Comparison of ENCODE assay signal across 13 cellular contexts in genomic region chr16:70751593-70751992, GRCh38. TPM values are rescaled to one million over a fixed set of nuclear protein-coding genes. Genes with fewer than 3 reads are reported as not detected.
DNase-seq lines count a peak whose midpoint lies in the region; ATAC-seq and TF ChIP-seq lines count a peak whose summit lies in the region.
"Had no signal": no experiment of that assay in that cellular context is flagged by ENCODE, and none has a peak within 500 bp of the region (broad histone marks: within the 10 kb centered on the region; RNA-seq: fewer than 3 reads in every experiment).

No MANE protein-coding gene starts in this region.

- POLR2A ChIA-PET in activated naive CD8-positive, alpha-beta T cell treated with anti-CD3 and anti-CD28 coated beads, Interleukin-2, amount 10 ng/mL, durations not matched to agents 7 days and 5 days (lab: Charles Lee): interaction anchor here (1.0 kb wide), 1 partner anchor 15 kb away, joined by 3 read pairs; no protein-coding TSS in a partner anchor

- H3K27ac ChIP-seq in coronary artery (peak overlapping the region; percentile 27 to 59), tibial artery (peak overlapping the region; percentile 57 to 66)

- peaks cover 21% of the 10 kb centered on the region for H3K4me1 Mint-ChIP-seq in activated naive CD8-positive, alpha-beta T cell treated with anti-CD3 and anti-CD28 coated beads, Interleukin-2, amount 10 ng/mL, durations not matched to agents 7 days and 5 days
- H3K4me1 Mint-ChIP-seq in activated naive CD8-positive, alpha-beta T cell treated with anti-CD3 and anti-CD28 coated beads for 36 hours: peaks cover 19% of the 10 kb centered on the region
- H3K4me1 Mint-ChIP-seq in nephron progenitor cell: peaks cover 81% of the 10 kb centered on the region

- no peak for DNase-seq in activated naive CD8-positive, alpha-beta T cell treated with anti-CD3 and anti-CD28 coated beads, Interleukin-2, amount 10 ng/mL, durations not matched to agents 7 days and 5 days
- no peak for DNase-seq in activated naive CD8-positive, alpha-beta T cell treated with anti-CD3 and anti-CD28 coated beads for 36 hours
- DNase-seq in coronary artery (ENCODE audit: low spot score) (no peak), nephron progenitor cell (no peak), tibial artery (no peak), NCI-H510A (lab: John Stamatoyannopoulos, UW) (no peak), 8988T (no peak)
- DNase-seq: activated CD4-positive, alpha-beta T cell treated with anti-CD3 and anti-CD28 coated beads, Interleukin-2, amount 50 U/mL, for 48 hours; NCI-H146; NCI-H510A treated with DMSO at 0.1 percent for 48 hours; T1000 had no signal

- no peaks in the 10 kb centered on the region for H3K9me3 Mint-ChIP-seq in activated naive CD8-positive, alpha-beta T cell treated with anti-CD3 and anti-CD28 coated beads, Interleukin-2, amount 10 ng/mL, durations not matched to agents 7 days and 5 days
- H3K9me3 Mint-ChIP-seq in activated naive CD8-positive, alpha-beta T cell treated with anti-CD3 and anti-CD28 coated beads for 36 hours: no peaks in the 10 kb centered on the region
- no peaks in the 10 kb centered on the region for H3K9me3 Mint-ChIP-seq in nephron progenitor cell
- H3K9me3 Mint-ChIP-seq: activated T-helper 17 cell treated with anti-CD3 and anti-CD28 coated beads, Interleukin-2, amount 50 U/mL, for 72 hours had no signal

- no peaks in the 10 kb centered on the region for H3K27me3 ChIP-seq in tibial artery

- H3K27me3 Mint-ChIP-seq in activated naive CD8-positive, alpha-beta T cell treated with anti-CD3 and anti-CD28 coated beads, Interleukin-2, amount 10 ng/mL, durations not matched to agents 7 days and 5 days: no peaks in the 10 kb centered on the region
- no peaks in the 10 kb centered on the region for H3K27me3 Mint-ChIP-seq in activated naive CD8-positive, alpha-beta T cell treated with anti-CD3 and anti-CD28 coated beads for 36 hours
- H3K27me3 Mint-ChIP-seq in nephron progenitor cell (ENCODE audit: low read depth, poor library complexity): peaks cover 9% of the 10 kb centered on the region
- H3K27me3 Mint-ChIP-seq: activated T-helper 17 cell treated with anti-CD3 and anti-CD28 coated beads, Interleukin-2, amount 50 U/mL, for 72 hours had no signal

- peak overlapping the region; percentile 48 for H3K27ac Mint-ChIP-seq in activated naive CD8-positive, alpha-beta T cell treated with anti-CD3 and anti-CD28 coated beads, Interleukin-2, amount 10 ng/mL, durations not matched to agents 7 days and 5 days
- H3K27ac Mint-ChIP-seq in activated naive CD8-positive, alpha-beta T cell treated with anti-CD3 and anti-CD28 coated beads for 36 hours: no peak overlapping the region
- peak overlapping the region; percentile 93 for H3K27ac Mint-ChIP-seq in nephron progenitor cell

- intact Hi-C loops in tibial artery (cut with DNase I; ENCODE audit: low total_unique reads): no loop called here

- TF ChIP-seq CTCF in coronary artery (IDR thresholded peaks at IDR 0.05): no peak
- no peak for TF ChIP-seq CTCF in nephron progenitor cell (IDR thresholded peaks at IDR 0.05)
- TF ChIP-seq CTCF in tibial artery (IDR thresholded peaks at IDR 0.05): no peak

- H3K36me3 ChIP-seq in tibial artery: peaks cover 0 to under 1% (median 0%) of the 10 kb centered on the region in 3 donors

- H3K4me3 ChIP-seq in coronary artery (no peak overlapping the region), tibial artery (no peak overlapping the region)

- ATAC-seq in activated naive CD8-positive, alpha-beta T cell treated with anti-CD3 and anti-CD28 coated beads, Interleukin-2, amount 10 ng/mL, durations not matched to agents 7 days and 5 days (ENCODE audit: low read depth): no peak
- no peak for ATAC-seq in HG03442 (IDR thresholded peaks at IDR 0.05; ENCODE audit: unreplicated experiment)
- ATAC-seq: activated T-helper 17 cell treated with anti-CD3 and anti-CD28 coated beads, Interleukin-2, amount 50 U/mL, for 72 hours had no signal

- no peaks in the 10 kb centered on the region for H3K9me3 ChIP-seq in tibial artery

- peaks cover 11 to 91% (median 70%) of the 10 kb centered on the region in 4 donors for H3K4me1 ChIP-seq in tibial artery

- H3K36me3 Mint-ChIP-seq in activated naive CD8-positive, alpha-beta T cell treated with anti-CD3 and anti-CD28 coated beads, Interleukin-2, amount 10 ng/mL, durations not matched to agents 7 days and 5 days: peaks cover 3% of the 10 kb centered on the region
- H3K36me3 Mint-ChIP-seq in activated naive CD8-positive, alpha-beta T cell treated with anti-CD3 and anti-CD28 coated beads for 36 hours: peaks cover under 1% of the 10 kb centered on the region
- H3K36me3 Mint-ChIP-seq in nephron progenitor cell (ENCODE audit: low read depth): no peaks in the 10 kb centered on the region

- no peak overlapping the region for H3K4me3 Mint-ChIP-seq in activated naive CD8-positive, alpha-beta T cell treated with anti-CD3 and anti-CD28 coated beads, Interleukin-2, amount 10 ng/mL, durations not matched to agents 7 days and 5 days
- H3K4me3 Mint-ChIP-seq in activated naive CD8-positive, alpha-beta T cell treated with anti-CD3 and anti-CD28 coated beads for 36 hours: no peak overlapping the region
- no peak overlapping the region for H3K4me3 Mint-ChIP-seq in nephron progenitor cell
- H3K4me3 Mint-ChIP-seq: activated T-helper 17 cell treated with anti-CD3 and anti-CD28 coated beads, Interleukin-2, amount 50 U/mL, for 72 hours had no signal

RNA-seq across cellular contexts. Expression of gene VAC14, which starts 49.4 kb away (rescaled TPM):
- total RNA-seq in activated naive CD8-positive, alpha-beta T cell treated with anti-CD3 and anti-CD28 coated beads, Interleukin-2, amount 10 ng/mL, durations not matched to agents 7 days and 5 days: 10 to 100 TPM; 34.4 to 36.9 TPM
- 10 to 100 TPM; 36.0 to 37.5 TPM for total RNA-seq in activated naive CD8-positive, alpha-beta T cell treated with anti-CD3 and anti-CD28 coated beads for 36 hours
